Comparison of ENCODE assay signal across 8 cellular contexts in genomic region chr4:95510145-95510544, GRCh38.
A peak's percentile ranks its signal among the peaks of the same experiment; 100 is the strongest.
DNase-seq lines count a peak whose midpoint lies in the region; ATAC-seq and TF ChIP-seq lines count a peak whose summit lies in the region.

No MANE protein-coding gene starts in this region.

- peak; percentile 66 for TF ChIP-seq CTCF in RWPE1 (conservative IDR thresholded peaks at IDR 0.05; ENCODE audit: low read depth)

- in situ Hi-C loops in ACHN (cut with HindIII; ENCODE audit: low pct_ligation_motif_present, low pct_unique_long_range_greater_than_20kb, low sequenced_read_pairs), result no loop called here

- H3K27ac ChIP-seq in RWPE1, result no peak overlapping the region

- DNase-seq in ACHN (peak; percentile 17), RWPE1 (ENCODE audit: low spot score) (peak; percentile 10), globus pallidus (ENCODE audit: low spot score) (peak; percentile 62), CD1c-positive myeloid dendritic cell (ENCODE audit: extremely low spot score) (no peak)

- ATAC-seq in GM21526 (IDR thresholded peaks at IDR 0.05; ENCODE audit: low FRiP score, unreplicated experiment) (peak; percentile 56), HG03439 (IDR thresholded peaks at IDR 0.05; ENCODE audit: unreplicated experiment) (no peak), GM18873 (IDR thresholded peaks at IDR 0.05; ENCODE audit: low FRiP score, unreplicated experiment) (no peak), HG02840 (IDR thresholded peaks at IDR 0.05; ENCODE audit: low FRiP score, unreplicated experiment) (no peak)

- CTCF ChIA-PET in RWPE1 (lab: Yijun Ruan, JAX), result interaction anchor here (0.5 to 1.6 kb wide), 9 partner anchors 10 to 841 kb away, joined by 3 to 6 read pairs (median 3); no protein-coding TSS in a partner anchor

- POLR2A ChIA-PET in RWPE1 (lab: Yijun Ruan, JAX; ENCODE audit: low non-redundant PET), result no interaction called here
